In genomic region chr3:128478576-128479506, GRCh38 we compare ENCODE assay signal across 28 cellular contexts. TPM values are rescaled to one million over a fixed set of nuclear protein-coding genes. Genes with fewer than 3 reads are reported as not detected.
"Had no signal": no experiment of that assay in that cellular context is flagged by ENCODE, and none has a peak within 500 bp of the region (broad histone marks: within the 10 kb centered on the region; RNA-seq: fewer than 3 reads in every experiment).

No MANE protein-coding gene starts in this region.

- DNase-seq: cerebellar nuclear complex; colonic mucosa; dermis blood vessel endothelial cell; foreskin melanocyte; hypothalamus; lower lobe of right lung; midbrain; stimulated activated CD4-positive, alpha-beta T cell treated with anti-CD3 and anti-CD28 coated beads, Interleukin-2, amount 100 ng/mL, for 24 hours; stimulated activated naive CD4-positive, alpha-beta T cell; stomach; substantia nigra; transverse colon had no signal

- H3K4me3 Mint-ChIP-seq: memory B cell; natural killer cell treated with Interleukin-12 subunit alpha and Interleukin-12 subunit beta and Interleukin-15 and Interleukin-18, amount 100 ng/mL, for 72 hours; neural progenitor cell had no signal

- H3K9me3 ChIP-seq: colonic mucosa, heart left ventricle, lower lobe of right lung, prostate gland, stomach, thoracic aorta, transverse colon had no signal

- H3K36me3 ChIP-seq: colonic mucosa, neural progenitor cell, stomach, thoracic aorta, transverse colon had no signal

- H3K4me3 ChIP-seq: colonic mucosa, lower lobe of right lung, neural progenitor cell, prostate gland, skin epidermis, stomach, thoracic aorta, transverse colon had no signal

- H3K27ac Mint-ChIP-seq: memory B cell; natural killer cell treated with Interleukin-12 subunit alpha and Interleukin-12 subunit beta and Interleukin-15 and Interleukin-18, amount 100 ng/mL, for 72 hours; neural progenitor cell had no signal

- H3K27ac ChIP-seq: colonic mucosa, lower lobe of right lung, neural progenitor cell, parathyroid adenoma, prostate gland, skin epidermis, stomach, thoracic aorta, transverse colon had no signal

- H3K4me1 ChIP-seq: colonic mucosa, parathyroid adenoma had no signal

- H3K36me3 Mint-ChIP-seq: memory B cell; natural killer cell treated with Interleukin-12 subunit alpha and Interleukin-12 subunit beta and Interleukin-15 and Interleukin-18, amount 100 ng/mL, for 72 hours; neural progenitor cell had no signal

- ATAC-seq: heart left ventricle; left lobe of liver; lower lobe of right lung; natural killer cell treated with Interleukin-12 subunit alpha and Interleukin-12 subunit beta and Interleukin-15 and Interleukin-18, amount 100 ng/mL, for 72 hours; sciatic nerve had no signal

- H3K9me3 Mint-ChIP-seq: memory B cell; natural killer cell treated with Interleukin-12 subunit alpha and Interleukin-12 subunit beta and Interleukin-15 and Interleukin-18, amount 100 ng/mL, for 72 hours; neural progenitor cell had no signal

RNA-seq across cellular contexts. Expression of gene DNAJB8, which starts 12.2 kb away (rescaled TPM):
- total RNA-seq: colonic mucosa; dermis blood vessel endothelial cell; endothelial cell of umbilical vein; glomerular endothelial cell; heart left ventricle; left lobe of liver; lower lobe of right lung; natural killer cell treated with Interleukin-12 subunit alpha and Interleukin-12 subunit beta and Interleukin-15 and Interleukin-18, amount 100 ng/mL, for 72 hours; omental fat pad; renal cortical epithelial cell; sciatic nerve; stomach; thoracic aorta; transverse colon; ureter had no signal
- polyA plus RNA-seq: endothelial cell of umbilical vein, esophagus, heart left ventricle, stomach had no signal
